Comparison of ENCODE assay signal across 1 cellular context in genomic region chr19:42204684-42205083, GRCh38.
A peak's percentile ranks its signal among the peaks of the same experiment; 100 is the strongest.
TF ChIP-seq lines count a peak whose summit lies in the region.

No MANE protein-coding gene starts in this region.

TF ChIP-seq in H1, 55 proteins besides CTCF, POLR2A, EP300 and RAD21:
- TF ChIP-seq EGR1 (IDR thresholded peaks at IDR 0.05; ENCODE audit: borderline replicate concordance, low read depth, low read length) (peak; percentile 19; the same call in 1 of the 2 replicates), SIN3A (conservative IDR thresholded peaks at IDR 0.05 in 1 of 2, IDR thresholded peaks at IDR 0.05 in 1 of 2; ENCODE audit: low read depth in 1 of 2, low read length in 2 of 2) (0 out of 4 replicates have a peak, but pooled peaks of 1 of the 2 experiments have one; percentile 14), MAFK (IDR thresholded peaks at IDR 0.05; ENCODE audit: low read depth, low read length) (no peak), YY1 (IDR thresholded peaks at IDR 0.05; ENCODE audit: low read depth, low read length) (0 out of 2 replicates have a peak, but pooled peaks have one; percentile 14)
